ENCODE assay signal across 5 cellular contexts in genomic region chr7:104012815-104013214, GRCh38. TPM values are rescaled to one million over a fixed set of nuclear protein-coding genes. Genes with fewer than 3 reads are reported as not detected.
"Had no signal": no experiment of that assay in that cellular context is flagged by ENCODE, and none has a peak within 500 bp of the region (broad histone marks: within the 10 kb centered on the region; RNA-seq: fewer than 3 reads in every experiment).

No MANE protein-coding gene starts in this region.

- H3K4me2 ChIP-seq: GM23338 had no signal

- ATAC-seq: GM23338 had no signal

- H2AFZ ChIP-seq: GM23338 had no signal

- H3K4me3 ChIP-seq: GM23338 had no signal

- DNase-seq: H9, HCEC 1CT had no signal

RNA-seq across cellular contexts. Expression of gene RELN, which starts 23.4 kb away (rescaled TPM):
- total RNA-seq: HT-29 had no signal
- polyA plus RNA-seq: IgD-negative memory B cell had no signal
